ENCODE assay signal across 22 cellular contexts in genomic region chr2:219296142-219296541, GRCh38. TPM values are rescaled to one million over a fixed set of nuclear protein-coding genes. Genes with fewer than 3 reads are reported as not detected.
"Had no signal": no experiment of that assay in that cellular context is flagged by ENCODE, and none has a peak within 500 bp of the region (broad histone marks: within the 10 kb centered on the region; RNA-seq: fewer than 3 reads in every experiment).

No MANE protein-coding gene starts in this region.

- H3K9ac ChIP-seq: parathyroid adenoma had no signal

- DNase-seq: activated CD4-positive, alpha-beta memory T cell treated with anti-CD3 and anti-CD28 coated beads, Interleukin-2, amount 10 ng/mL, durations not matched to agents 7 days and 5 days; activated CD4-positive, alpha-beta T cell treated with anti-CD3 and anti-CD28 coated beads for 48 hours; activated naive CD4-positive, alpha-beta T cell; aorta; brain microvascular endothelial cell; cerebellar nuclear complex; cortex of kidney; effector CD4-positive, alpha-beta T cell; gastrocnemius medialis; heart left ventricle; left ventricle myocardium inferior; mucosa of descending colon; naive B cell; tibial artery had no signal

- H3K9me3 ChIP-seq: gastrocnemius medialis, heart left ventricle, left ventricle myocardium inferior, mucosa of descending colon, neutrophil, tibial artery had no signal

- FAIRE-seq: urothelium cell line had no signal

- H3K27ac ChIP-seq: brain microvascular endothelial cell, gastrocnemius medialis, heart left ventricle, left ventricle myocardium inferior, neutrophil, parathyroid adenoma, SK-N-MC, tibial artery had no signal

- H3K36me3 ChIP-seq: brain microvascular endothelial cell, gastrocnemius medialis, heart left ventricle, left ventricle myocardium inferior, neutrophil, tibial artery had no signal

- H3K4me3 ChIP-seq: gastrocnemius medialis, heart left ventricle, left ventricle myocardium inferior, mucosa of descending colon, SK-N-MC, tibial artery had no signal

- H3K27me3 ChIP-seq: gastrocnemius medialis had no signal

- H2AFZ ChIP-seq: parathyroid adenoma had no signal

- ATAC-seq: esophagus mucosa, gastrocnemius medialis, heart left ventricle, mucosa of descending colon, WTC11 had no signal

RNA-seq across cellular contexts. Expression of gene PTPRN, which starts 13.1 kb away (rescaled TPM):
- total RNA-seq: esophagus mucosa, gastrocnemius medialis, subcutaneous adipose tissue had no signal
- polyA plus RNA-seq: aorta had no signal

RNA-seq across cellular contexts. Expression of gene RESP18, which starts 36.4 kb away (rescaled TPM):
- total RNA-seq: activated CD4-positive, alpha-beta memory T cell treated with anti-CD3 and anti-CD28 coated beads, Interleukin-2, amount 10 ng/mL, durations not matched to agents 7 days and 5 days; aorta; esophagus mucosa; gastrocnemius medialis; heart left ventricle; kidney epithelial cell; left ventricle myocardium inferior; mucosa of descending colon; subcutaneous adipose tissue; WTC11 had no signal
- polyA plus RNA-seq: aorta, heart left ventricle had no signal

RNA-seq across cellular contexts. Expression of gene TUBA4B, which starts 43.1 kb away (rescaled TPM):
- total RNA-seq: activated CD4-positive, alpha-beta memory T cell treated with anti-CD3 and anti-CD28 coated beads, Interleukin-2, amount 10 ng/mL, durations not matched to agents 7 days and 5 days; aorta; esophagus mucosa; gastrocnemius medialis; heart left ventricle; kidney epithelial cell; left ventricle myocardium inferior; mucosa of descending colon; subcutaneous adipose tissue had no signal
- polyA plus RNA-seq: heart left ventricle had no signal
